20 cellular contexts compared by ENCODE assay signal in the genomic region with DNA sequence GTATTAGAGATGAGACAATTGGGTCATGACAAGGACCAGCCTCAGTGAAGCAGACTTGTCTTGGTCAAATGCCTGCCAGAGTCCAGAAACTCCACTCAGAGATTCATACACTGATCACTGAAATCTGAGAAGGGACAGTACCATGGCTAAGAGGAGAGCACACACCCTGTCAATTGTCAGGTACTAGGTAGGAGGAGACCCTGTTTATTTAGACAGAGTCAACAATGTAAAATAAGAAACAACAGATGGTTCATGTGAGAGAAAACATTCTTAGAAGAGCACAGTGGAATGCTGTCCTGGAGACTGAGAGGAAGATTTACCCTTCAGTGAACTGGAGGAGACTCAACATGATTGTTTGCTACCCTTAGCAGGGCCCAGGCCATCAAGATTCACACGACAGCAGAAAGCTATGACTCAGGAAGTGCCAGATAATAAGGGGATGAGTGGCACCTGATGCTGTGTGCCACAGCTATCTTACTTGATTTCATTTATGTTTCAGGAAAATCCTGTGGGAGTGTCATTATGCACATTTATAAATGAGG.
A peak's percentile ranks its signal among the peaks of the same experiment; 100 is the strongest.
DNase-seq lines count a peak whose midpoint lies in the region; ATAC-seq and TF ChIP-seq lines count a peak whose summit lies in the region.
"Had no signal": no experiment of that assay in that cellular context is flagged by ENCODE, and none has a peak within 500 bp of the region (broad histone marks: within the 10 kb centered on the region; RNA-seq: fewer than 3 reads in every experiment).

No MANE protein-coding gene starts in this region.

- no peaks in the 10 kb centered on the region for H3K9me2 ChIP-seq in PC-3 (replicated peaks; ENCODE audit: low read length)

- H2AFZ ChIP-seq in PC-3 (ENCODE audit: low read length), result no peak overlapping the region; the same call in 1 of the 2 replicates
- H2AFZ ChIP-seq: parathyroid adenoma had no signal

- no peak overlapping the region for H3K4me3 Mint-ChIP-seq in stimulated activated naive CD8-positive, alpha-beta T cell treated with anti-CD3 and anti-CD28 coated beads, Interleukin-15, amount 100 ng/mL, for 72 hours
- no peak overlapping the region for H3K4me3 Mint-ChIP-seq in stimulated activated effector memory CD8-positive, alpha-beta T cell treated with anti-CD3 and anti-CD28 coated beads, Interleukin-12 subunit alpha, Interleukin-12 subunit beta, amount 100 ng/mL, for 72 hours
- H3K4me3 Mint-ChIP-seq: activated CD4-positive, alpha-beta memory T cell treated with anti-CD3 and anti-CD28 coated beads for 36 hours; CD4-positive, alpha-beta T cell had no signal

- intact Hi-C loops in PC-3 (cut with micrococcal nuclease), result loop anchor here (5.0 kb wide), 1 partner anchor 137 kb away; a partner anchor contains a TSS

- no peaks in the 10 kb centered on the region for H3K79me2 ChIP-seq in PC-3 (ENCODE audit: low read length)
- H3K79me2 ChIP-seq: parathyroid adenoma had no signal

- no peaks in the 10 kb centered on the region for H3K4me1 Mint-ChIP-seq in stimulated activated naive CD8-positive, alpha-beta T cell treated with anti-CD3 and anti-CD28 coated beads, Interleukin-15, amount 100 ng/mL, for 72 hours
- no peaks in the 10 kb centered on the region for H3K4me1 Mint-ChIP-seq in stimulated activated effector memory CD8-positive, alpha-beta T cell treated with anti-CD3 and anti-CD28 coated beads, Interleukin-12 subunit alpha, Interleukin-12 subunit beta, amount 100 ng/mL, for 72 hours

- no peak overlapping the region for H3K4me3 ChIP-seq in PC-3 (ENCODE audit: low read length)
- H3K4me3 ChIP-seq: lower lobe of right lung, sigmoid colon had no signal

- POLR2A ChIA-PET in PC-3 (lab: Charles Lee; ENCODE audit: unreplicated experiment), result no interaction called here

- H3K27ac ChIP-seq in PC-3 (ENCODE audit: low read length), result peak overlapping the region; percentile 4
- H3K27ac ChIP-seq: lower lobe of right lung, parathyroid adenoma, sigmoid colon had no signal

- BruUV-seq in PC-3 (replicated peaks; lab: Mats Ljungman, UMichigan), result no TSS peak

- no peaks in the 10 kb centered on the region for H3K36me3 ChIP-seq in PC-3 (ENCODE audit: low read depth, low read length)
- H3K36me3 ChIP-seq: lower lobe of right lung, sigmoid colon had no signal

- peaks cover 5% of the 10 kb centered on the region for H3F3A ChIP-seq in PC-3 (ENCODE audit: low read length, unreplicated experiment)

- no peak overlapping the region for H3K9ac ChIP-seq in PC-3 (ENCODE audit: low read length)
- H3K9ac ChIP-seq: parathyroid adenoma had no signal

- H4K20me1 ChIP-seq in PC-3 (ENCODE audit: low read length), result no peaks in the 10 kb centered on the region

- no peaks in the 10 kb centered on the region for H3K9me3 Mint-ChIP-seq in stimulated activated naive CD8-positive, alpha-beta T cell treated with anti-CD3 and anti-CD28 coated beads, Interleukin-15, amount 100 ng/mL, for 72 hours
- no peaks in the 10 kb centered on the region for H3K9me3 Mint-ChIP-seq in stimulated activated effector memory CD8-positive, alpha-beta T cell treated with anti-CD3 and anti-CD28 coated beads, Interleukin-12 subunit alpha, Interleukin-12 subunit beta, amount 100 ng/mL, for 72 hours
- H3K9me3 Mint-ChIP-seq: activated CD4-positive, alpha-beta memory T cell treated with anti-CD3 and anti-CD28 coated beads for 36 hours had no signal

- H3K9me3 ChIP-seq in PC-3 (ENCODE audit: low read length), result no peaks in the 10 kb centered on the region
- H3K9me3 ChIP-seq: lower lobe of right lung had no signal

- 0 out of 2 replicates have a peak overlapping the region, but pooled peaks have one; percentile 7 for H3K4me2 ChIP-seq in PC-3 (ENCODE audit: low read length)

- peak; percentile 28 for ATAC-seq in stimulated activated naive CD8-positive, alpha-beta T cell treated with anti-CD3 and anti-CD28 coated beads, Interleukin-15, amount 100 ng/mL, for 72 hours
- no peak for ATAC-seq in stimulated activated naive CD8-positive, alpha-beta T cell treated with anti-CD3 and anti-CD28 coated beads, Interleukin-15, Interleukin-2, amounts not matched to agents 100 U/mL and 50 U/mL, for 24 hours
- ATAC-seq in PC-3, result peak; percentile 58
- ATAC-seq in stimulated activated effector memory CD8-positive, alpha-beta T cell treated with anti-CD3 and anti-CD28 coated beads, Interleukin-12 subunit alpha, Interleukin-12 subunit beta, amount 100 ng/mL, for 72 hours, result peak; percentile 44
- ATAC-seq in HG02870 (IDR thresholded peaks at IDR 0.05; ENCODE audit: unreplicated experiment), result no peak
- ATAC-seq: lower lobe of right lung had no signal

- peaks cover 21% of the 10 kb centered on the region for H3K4me1 ChIP-seq in PC-3 (ENCODE audit: insufficient read depth, low read length)
- H3K4me1 ChIP-seq: lower lobe of right lung, parathyroid adenoma, sigmoid colon had no signal

- H3K27ac Mint-ChIP-seq in stimulated activated naive CD8-positive, alpha-beta T cell treated with anti-CD3 and anti-CD28 coated beads, Interleukin-15, amount 100 ng/mL, for 72 hours, result no peak overlapping the region
- H3K27ac Mint-ChIP-seq in stimulated activated effector memory CD8-positive, alpha-beta T cell treated with anti-CD3 and anti-CD28 coated beads, Interleukin-12 subunit alpha, Interleukin-12 subunit beta, amount 100 ng/mL, for 72 hours, result no peak overlapping the region
- H3K27ac Mint-ChIP-seq: activated CD4-positive, alpha-beta memory T cell treated with anti-CD3 and anti-CD28 coated beads for 36 hours; CD4-positive, alpha-beta T cell had no signal

- TF ChIP-seq CTCF in PC-3 (conservative IDR thresholded peaks at IDR 0.05; ENCODE audit: low read depth, low read length), result no peak

- no peaks in the 10 kb centered on the region for H3K36me3 Mint-ChIP-seq in stimulated activated effector memory CD8-positive, alpha-beta T cell treated with anti-CD3 and anti-CD28 coated beads, Interleukin-12 subunit alpha, Interleukin-12 subunit beta, amount 100 ng/mL, for 72 hours
- H3K36me3 Mint-ChIP-seq: activated CD4-positive, alpha-beta memory T cell treated with anti-CD3 and anti-CD28 coated beads for 36 hours had no signal

- peaks cover 11% of the 10 kb centered on the region for H3K27me3 Mint-ChIP-seq in stimulated activated naive CD8-positive, alpha-beta T cell treated with anti-CD3 and anti-CD28 coated beads, Interleukin-15, amount 100 ng/mL, for 72 hours
- H3K27me3 Mint-ChIP-seq: activated CD4-positive, alpha-beta memory T cell treated with anti-CD3 and anti-CD28 coated beads for 36 hours had no signal

- CTCF ChIA-PET in PC-3 (lab: Charles Lee), result no interaction called here

- no peaks in the 10 kb centered on the region for H3K27me3 ChIP-seq in PC-3 (ENCODE audit: low read length)
- H3K27me3 ChIP-seq: sigmoid colon had no signal

- DNase-seq in stimulated activated naive CD8-positive, alpha-beta T cell treated with anti-CD3 and anti-CD28 coated beads, Interleukin-15, amount 100 ng/mL, for 72 hours, result no peak
- DNase-seq in stimulated activated naive CD8-positive, alpha-beta T cell treated with anti-CD3 and anti-CD28 coated beads, Interleukin-15, Interleukin-2, amounts not matched to agents 100 U/mL and 50 U/mL, for 24 hours, result no peak
- peak; percentile 86 for DNase-seq in NCI-H2029 (lab: John Stamatoyannopoulos, UW)
- DNase-seq in PC-3, result peak; percentile 64
- no peak for DNase-seq in stimulated activated effector memory CD8-positive, alpha-beta T cell treated with anti-CD3 and anti-CD28 coated beads, Interleukin-12 subunit alpha, Interleukin-12 subunit beta, amount 100 ng/mL, for 72 hours (ENCODE audit: low spot score in 2 of 2)
- DNase-seq in occipital lobe (lab: John Stamatoyannopoulos, UW), result no peak
- no peak for DNase-seq in ecto neural progenitor cell (ENCODE audit: low spot score)
- DNase-seq: activated CD4-positive, alpha-beta memory T cell treated with anti-CD3 and anti-CD28 coated beads for 36 hours; activated naive CD4-positive, alpha-beta T cell treated with anti-CD3 and anti-CD28 coated beads, Interleukin-2, amount 50 U/mL, for 16 hours; activated T-cell treated with anti-CD3 and anti-CD28 coated beads, Interleukin-2, amount 50 U/mL, for 1 hour; CD4-positive, alpha-beta T cell; cerebellar nuclear complex; effector memory CD4-positive, alpha-beta T cell; Karpas-422; lower lobe of right lung; NCI-H1694 treated with DMSO at 0.1 percent for 48 hours; sigmoid colon; stimulated activated CD4-positive, alpha-beta T cell treated with anti-CD3 and anti-CD28 coated beads, Interleukin-2, amount 100 ng/mL, for 24 hours had no signal

Comparison
In these comparisons a context has a peak if more than half of its experiments do, and no peak if none do; other contexts are left out.
1. ATAC-seq: peak in stimulated activated naive CD8-positive, alpha-beta T cell treated with anti-CD3 and anti-CD28 coated beads, Interleukin-15, amount 100 ng/mL, for 72 hours (single experiment), PC-3 (single experiment) and stimulated activated effector memory CD8-positive, alpha-beta T cell treated with anti-CD3 and anti-CD28 coated beads, Interleukin-12 subunit alpha, Interleukin-12 subunit beta, amount 100 ng/mL, for 72 hours (single experiment); none in stimulated activated naive CD8-positive, alpha-beta T cell treated with anti-CD3 and anti-CD28 coated beads, Interleukin-15, Interleukin-2, amounts not matched to agents 100 U/mL and 50 U/mL, for 24 hours (single experiment) and HG02870 (single experiment).
2. DNase-seq: peak in NCI-H2029 (single experiment) and PC-3 (single experiment); none in stimulated activated naive CD8-positive, alpha-beta T cell treated with anti-CD3 and anti-CD28 coated beads, Interleukin-15, amount 100 ng/mL, for 72 hours (0 of 2), stimulated activated naive CD8-positive, alpha-beta T cell treated with anti-CD3 and anti-CD28 coated beads, Interleukin-15, Interleukin-2, amounts not matched to agents 100 U/mL and 50 U/mL, for 24 hours (single experiment), stimulated activated effector memory CD8-positive, alpha-beta T cell treated with anti-CD3 and anti-CD28 coated beads, Interleukin-12 subunit alpha, Interleukin-12 subunit beta, amount 100 ng/mL, for 72 hours (0 of 2), occipital lobe (single experiment) and ecto neural progenitor cell (single experiment).